Comparison of ENCODE assay signal across 14 cellular contexts in genomic region chr2:30406853-30407252, GRCh38.
"Had no signal": no experiment of that assay in that cellular context is flagged by ENCODE, and none has a peak within 500 bp of the region (broad histone marks: within the 10 kb centered on the region; RNA-seq: fewer than 3 reads in every experiment).

No MANE protein-coding gene starts in this region.

- H3K27me3 ChIP-seq: esophagus squamous epithelium, upper lobe of left lung, vagina had no signal

- H3K9me3 Mint-ChIP-seq: effector memory CD8-positive, alpha-beta T cell; nephron progenitor cell had no signal

- H3K27me3 Mint-ChIP-seq: effector memory CD8-positive, alpha-beta T cell had no signal

- DNase-seq: effector memory CD8-positive, alpha-beta T cell; esophagus squamous epithelium; islet precursor cell; mesendoderm; naive B cell; nephron progenitor cell; posterior cingulate gyrus; small intestine; stimulated activated CD4-positive, alpha-beta T cell treated with anti-CD3 and anti-CD28 coated beads, Interleukin-2, amount 100 ng/mL, for 48 hours; stimulated activated naive CD4-positive, alpha-beta T cell treated with Interleukin-2 at 50 U/mL for 16 hours; upper lobe of left lung had no signal

- H3K36me3 ChIP-seq: esophagus squamous epithelium, neutrophil, upper lobe of left lung, vagina had no signal

- H3K9me3 ChIP-seq: esophagus squamous epithelium, neutrophil, upper lobe of left lung, vagina had no signal

- H3K4me3 Mint-ChIP-seq: effector memory CD8-positive, alpha-beta T cell; nephron progenitor cell had no signal

- H3K27ac Mint-ChIP-seq: effector memory CD8-positive, alpha-beta T cell; nephron progenitor cell had no signal

- H3K27ac ChIP-seq: epithelial cell of prostate, neutrophil had no signal

- ATAC-seq: effector memory CD8-positive, alpha-beta T cell had no signal

- H3K4me3 ChIP-seq: esophagus squamous epithelium, upper lobe of left lung, vagina had no signal
